1 cellular context compared by ENCODE assay signal in genomic region chr6:27608916-27609883, GRCh38.
TF ChIP-seq lines count a peak whose summit lies in the region.

No MANE protein-coding gene starts in this region.

TF ChIP-seq in WTC11, 78 proteins besides CTCF, POLR2A, EP300 and RAD21 (continued from another document):
- TF ChIP-seq AFF4 (CRISPR knock-in tag; IDR thresholded peaks at IDR 0.05; ENCODE audit: borderline replicate concordance): no peak
- no peak for TF ChIP-seq FOXK1 (CRISPR knock-in tag; IDR thresholded peaks at IDR 0.05)
- TF ChIP-seq GRHL2 (CRISPR knock-in tag; IDR thresholded peaks at IDR 0.05; ENCODE audit: insufficient replicate concordance, severe bottlenecking): no peak
- TF ChIP-seq SMAD3 (CRISPR knock-in tag; IDR thresholded peaks at IDR 0.05; ENCODE audit: borderline replicate concordance): no peak
- TF ChIP-seq ZNF281 (CRISPR knock-in tag; IDR thresholded peaks at IDR 0.05): no peak
- TF ChIP-seq ATF3 (CRISPR knock-in tag; conservative IDR thresholded peaks at IDR 0.05): no peak
- no peak for TF ChIP-seq ZSCAN18 (CRISPR knock-in tag; IDR thresholded peaks at IDR 0.05)
- TF ChIP-seq TP53 (CRISPR knock-in tag; IDR thresholded peaks at IDR 0.05): no peak
- TF ChIP-seq E2F4 (CRISPR knock-in tag; IDR thresholded peaks at IDR 0.05; ENCODE audit: borderline replicate concordance, low read depth): no peak
- no peak for TF ChIP-seq CBFB (CRISPR knock-in tag; IDR thresholded peaks at IDR 0.05; ENCODE audit: low read depth)
- no peak for TF ChIP-seq ATF2 (CRISPR knock-in tag; IDR thresholded peaks at IDR 0.05; ENCODE audit: borderline replicate concordance, low read depth)
- TF ChIP-seq ETV6 (CRISPR knock-in tag; IDR thresholded peaks at IDR 0.05): no peak
- no peak for TF ChIP-seq USF1 (CRISPR knock-in tag; IDR thresholded peaks at IDR 0.05)
- no peak for TF ChIP-seq MLX (CRISPR knock-in tag; IDR thresholded peaks at IDR 0.05)
- no peak for TF ChIP-seq IRF2 (CRISPR knock-in tag; IDR thresholded peaks at IDR 0.05; ENCODE audit: borderline replicate concordance, low read depth)
